Comparison of ENCODE assay signal across 1 cellular context in the genomic region with DNA sequence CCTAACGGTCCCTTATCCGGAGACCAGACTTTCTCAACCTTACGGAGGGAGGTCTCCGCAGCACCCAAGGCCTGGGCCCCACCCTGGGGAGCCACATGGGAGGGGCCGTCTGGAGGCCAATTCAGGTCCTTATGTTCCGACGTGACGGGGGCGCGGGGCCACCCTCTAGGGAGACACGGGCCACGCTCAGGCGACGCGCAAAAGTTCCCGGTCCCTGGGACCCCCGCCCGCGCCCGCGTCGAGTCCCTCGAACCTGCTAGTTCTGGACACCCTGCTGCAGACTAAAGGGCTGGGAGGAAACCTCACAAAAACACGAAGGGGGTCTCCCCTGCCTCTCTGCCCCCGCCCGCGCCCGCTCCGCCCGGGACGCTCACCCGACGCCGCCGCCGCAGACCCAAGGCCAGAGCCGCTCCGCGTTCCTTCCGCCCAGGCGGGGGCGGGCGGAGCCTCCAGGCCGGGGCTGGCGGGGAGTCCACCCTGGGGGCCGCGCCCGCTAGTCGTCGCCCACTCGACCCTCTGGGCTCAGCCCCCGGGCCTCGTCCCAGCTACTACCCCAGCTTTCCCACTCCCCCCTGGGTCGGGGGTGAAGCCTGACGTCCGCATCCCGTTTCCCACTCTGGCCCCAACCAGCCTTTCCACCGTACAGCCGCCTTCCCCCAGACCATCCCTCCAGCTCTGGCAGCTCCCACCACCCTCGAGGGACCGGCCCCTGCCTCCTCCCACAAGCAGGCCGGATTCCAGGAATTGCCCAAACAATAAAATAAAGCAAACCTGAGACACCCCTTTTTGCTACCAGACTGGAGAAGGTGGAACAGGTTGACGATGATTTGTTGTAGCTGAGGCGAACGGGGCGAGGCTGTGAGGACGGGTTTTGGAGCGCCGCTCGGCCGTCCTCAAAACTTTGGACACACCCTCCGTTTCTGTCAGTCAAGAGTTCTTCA.
A peak's percentile ranks its signal among the peaks of the same experiment; 100 is the strongest.
TF ChIP-seq lines count a peak whose summit lies in the region.

No MANE protein-coding gene starts in this region.

TF ChIP-seq in K562, 482 proteins besides CTCF, POLR2A, EP300 and RAD21 (continued from another document):
- TF ChIP-seq, protein P1, sequence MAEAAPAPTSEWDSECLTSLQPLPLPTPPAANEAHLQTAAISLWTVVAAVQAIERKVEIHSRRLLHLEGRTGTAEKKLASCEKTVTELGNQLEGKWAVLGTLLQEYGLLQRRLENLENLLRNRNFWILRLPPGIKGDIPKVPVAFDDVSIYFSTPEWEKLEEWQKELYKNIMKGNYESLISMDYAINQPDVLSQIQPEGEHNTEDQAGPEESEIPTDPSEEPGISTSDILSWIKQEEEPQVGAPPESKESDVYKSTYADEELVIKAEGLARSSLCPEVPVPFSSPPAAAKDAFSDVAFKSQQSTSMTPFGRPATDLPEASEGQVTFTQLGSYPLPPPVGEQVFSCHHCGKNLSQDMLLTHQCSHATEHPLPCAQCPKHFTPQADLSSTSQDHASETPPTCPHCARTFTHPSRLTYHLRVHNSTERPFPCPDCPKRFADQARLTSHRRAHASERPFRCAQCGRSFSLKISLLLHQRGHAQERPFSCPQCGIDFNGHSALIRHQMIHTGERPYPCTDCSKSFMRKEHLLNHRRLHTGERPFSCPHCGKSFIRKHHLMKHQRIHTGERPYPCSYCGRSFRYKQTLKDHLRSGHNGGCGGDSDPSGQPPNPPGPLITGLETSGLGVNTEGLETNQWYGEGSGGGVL (CRISPR knock-in tag; IDR thresholded peaks at IDR 0.05), result no peak
- TF ChIP-seq POLR2AphosphoS2 (IDR thresholded peaks at IDR 0.05; ENCODE audit: low read length), result 0 out of 2 replicates have a peak, but pooled peaks have one; percentile 19
- TF ChIP-seq, protein P2, sequence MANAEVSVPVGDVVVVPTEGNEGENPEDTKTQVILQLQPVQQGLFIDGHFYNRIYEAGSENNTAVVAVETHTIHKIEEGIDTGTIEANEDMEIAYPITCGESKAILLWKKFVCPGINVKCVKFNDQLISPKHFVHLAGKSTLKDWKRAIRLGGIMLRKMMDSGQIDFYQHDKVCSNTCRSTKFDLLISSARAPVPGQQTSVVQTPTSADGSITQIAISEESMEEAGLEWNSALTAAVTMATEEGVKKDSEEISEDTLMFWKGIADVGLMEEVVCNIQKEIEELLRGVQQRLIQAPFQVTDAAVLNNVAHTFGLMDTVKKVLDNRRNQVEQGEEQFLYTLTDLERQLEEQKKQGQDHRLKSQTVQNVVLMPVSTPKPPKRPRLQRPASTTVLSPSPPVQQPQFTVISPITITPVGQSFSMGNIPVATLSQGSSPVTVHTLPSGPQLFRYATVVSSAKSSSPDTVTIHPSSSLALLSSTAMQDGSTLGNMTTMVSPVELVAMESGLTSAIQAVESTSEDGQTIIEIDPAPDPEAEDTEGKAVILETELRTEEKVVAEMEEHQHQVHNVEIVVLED (CRISPR knock-in tag; IDR thresholded peaks at IDR 0.05), result peak; percentile 12; the same call in 1 of the 2 replicates
- TF ChIP-seq ZBTB1 (CRISPR knock-in tag; IDR thresholded peaks at IDR 0.05; ENCODE audit: borderline replicate concordance, low read depth), result 0 out of 2 replicates have a peak, but pooled peaks have one; percentile 64
- TF ChIP-seq ZNF12 (CRISPR knock-in tag; IDR thresholded peaks at IDR 0.05), result peak; percentile 53; the same call in 1 of the 2 replicates
- TF ChIP-seq CXXC5 (CRISPR knock-in tag; IDR thresholded peaks at IDR 0.05), result peak; percentile 62
- TF ChIP-seq, protein P3, sequence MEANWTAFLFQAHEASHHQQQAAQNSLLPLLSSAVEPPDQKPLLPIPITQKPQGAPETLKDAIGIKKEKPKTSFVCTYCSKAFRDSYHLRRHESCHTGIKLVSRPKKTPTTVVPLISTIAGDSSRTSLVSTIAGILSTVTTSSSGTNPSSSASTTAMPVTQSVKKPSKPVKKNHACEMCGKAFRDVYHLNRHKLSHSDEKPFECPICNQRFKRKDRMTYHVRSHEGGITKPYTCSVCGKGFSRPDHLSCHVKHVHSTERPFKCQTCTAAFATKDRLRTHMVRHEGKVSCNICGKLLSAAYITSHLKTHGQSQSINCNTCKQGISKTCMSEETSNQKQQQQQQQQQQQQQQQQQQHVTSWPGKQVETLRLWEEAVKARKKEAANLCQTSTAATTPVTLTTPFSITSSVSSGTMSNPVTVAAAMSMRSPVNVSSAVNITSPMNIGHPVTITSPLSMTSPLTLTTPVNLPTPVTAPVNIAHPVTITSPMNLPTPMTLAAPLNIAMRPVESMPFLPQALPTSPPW (CRISPR knock-in tag; IDR thresholded peaks at IDR 0.05), result 0 out of 2 replicates have a peak, but pooled peaks have one; percentile 60
- TF ChIP-seq THRAP3 (IDR thresholded peaks at IDR 0.05; ENCODE audit: borderline replicate concordance), result no peak
- 0 out of 2 replicates have a peak, but pooled peaks have one; percentile 43 for TF ChIP-seq ZNF76 (CRISPR knock-in tag; IDR thresholded peaks at IDR 0.05; ENCODE audit: borderline replicate concordance)
- no peak for TF ChIP-seq RFX1 (IDR thresholded peaks at IDR 0.05)
- TF ChIP-seq ILK (tag; IDR thresholded peaks at IDR 0.05; ENCODE audit: borderline replicate concordance, low read depth), result no peak
- TF ChIP-seq U2AF1 (optimal IDR thresholded peaks at IDR 0.05; ENCODE audit: low read depth, low read length), result no peak
- TF ChIP-seq CREB1 (IDR thresholded peaks at IDR 0.05), result no peak
- TF ChIP-seq CREB1 (CRISPR knock-in tag; IDR thresholded peaks at IDR 0.05), result peak; percentile 56; the same call in 1 of the 2 replicates
- TF ChIP-seq GABPB1 (CRISPR knock-in tag; IDR thresholded peaks at IDR 0.05), result peak; percentile 25; the same call in 1 of the 2 replicates
- 0 out of 2 replicates have a peak, but pooled peaks have one; percentile 39 for TF ChIP-seq ILF3 (IDR thresholded peaks at IDR 0.05; ENCODE audit: borderline replicate concordance)
- TF ChIP-seq MCM3 (IDR thresholded peaks at IDR 0.05), result no peak
- TF ChIP-seq ZNF507 (tag; conservative IDR thresholded peaks at IDR 0.05), result no peak
- no peak for TF ChIP-seq TEAD1 (CRISPR knock-in tag; IDR thresholded peaks at IDR 0.05)
- peak; percentile 54 to 57; a peak in 2 of 4 replicates for TF ChIP-seq SIN3A (IDR thresholded peaks at IDR 0.05; ENCODE audit: borderline replicate concordance in 2 of 2, control insufficient read depth in 1 of 2, low read depth in 2 of 2, low read length in 2 of 2)
- TF ChIP-seq, protein P4, sequence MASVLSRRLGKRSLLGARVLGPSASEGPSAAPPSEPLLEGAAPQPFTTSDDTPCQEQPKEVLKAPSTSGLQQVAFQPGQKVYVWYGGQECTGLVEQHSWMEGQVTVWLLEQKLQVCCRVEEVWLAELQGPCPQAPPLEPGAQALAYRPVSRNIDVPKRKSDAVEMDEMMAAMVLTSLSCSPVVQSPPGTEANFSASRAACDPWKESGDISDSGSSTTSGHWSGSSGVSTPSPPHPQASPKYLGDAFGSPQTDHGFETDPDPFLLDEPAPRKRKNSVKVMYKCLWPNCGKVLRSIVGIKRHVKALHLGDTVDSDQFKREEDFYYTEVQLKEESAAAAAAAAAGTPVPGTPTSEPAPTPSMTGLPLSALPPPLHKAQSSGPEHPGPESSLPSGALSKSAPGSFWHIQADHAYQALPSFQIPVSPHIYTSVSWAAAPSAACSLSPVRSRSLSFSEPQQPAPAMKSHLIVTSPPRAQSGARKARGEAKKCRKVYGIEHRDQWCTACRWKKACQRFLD (CRISPR knock-in tag; IDR thresholded peaks at IDR 0.05), result no peak
- TF ChIP-seq, protein P5, sequence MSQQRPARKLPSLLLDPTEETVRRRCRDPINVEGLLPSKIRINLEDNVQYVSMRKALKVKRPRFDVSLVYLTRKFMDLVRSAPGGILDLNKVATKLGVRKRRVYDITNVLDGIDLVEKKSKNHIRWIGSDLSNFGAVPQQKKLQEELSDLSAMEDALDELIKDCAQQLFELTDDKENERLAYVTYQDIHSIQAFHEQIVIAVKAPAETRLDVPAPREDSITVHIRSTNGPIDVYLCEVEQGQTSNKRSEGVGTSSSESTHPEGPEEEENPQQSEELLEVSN (IDR thresholded peaks at IDR 0.05; ENCODE audit: borderline replicate concordance in 1 of 2, extremely low read depth in 1 of 2, insufficient read depth in 1 of 2, insufficient read length in 1 of 2, low read depth in 1 of 2, low read length in 1 of 2, poor library complexity in 1 of 2, severe bottlenecking in 1 of 2), result peak; percentile 23 to 57
- peak; percentile 63 for TF ChIP-seq CCNT2 (IDR thresholded peaks at IDR 0.05; ENCODE audit: borderline replicate concordance, extremely low read depth, insufficient read length, low read depth, low read length)
- TF ChIP-seq BRD4 (IDR thresholded peaks at IDR 0.05), result peak; percentile 46; the same call in 1 of the 2 replicates
- TF ChIP-seq KDM2B (CRISPR knock-in tag; IDR thresholded peaks at IDR 0.05), result no peak
- TF ChIP-seq HMGN3 (IDR thresholded peaks at IDR 0.05; ENCODE audit: borderline replicate concordance, extremely low read depth, insufficient read length, low read depth, low read length), result peak; percentile 27
- TF ChIP-seq RB1 (IDR thresholded peaks at IDR 0.05; ENCODE audit: low read depth), result peak; percentile 60
- TF ChIP-seq ERF (CRISPR knock-in tag; IDR thresholded peaks at IDR 0.05), result peak; percentile 66
- peak; percentile 46; the same call in 1 of the 2 replicates for TF ChIP-seq KLF6 (CRISPR knock-in tag; IDR thresholded peaks at IDR 0.05; ENCODE audit: borderline replicate concordance)
- peak; percentile 82 for TF ChIP-seq SMAD4 (CRISPR knock-in tag; conservative IDR thresholded peaks at IDR 0.05)
- TF ChIP-seq EGR1 (conservative IDR thresholded peaks at IDR 0.05), result peak; percentile 90
- no peak for TF ChIP-seq ZNF3 (CRISPR knock-in tag; IDR thresholded peaks at IDR 0.05)
- peak; percentile 79 for TF ChIP-seq POLR2G (IDR thresholded peaks at IDR 0.05; ENCODE audit: low read depth, low read length)
- TF ChIP-seq, protein P6, sequence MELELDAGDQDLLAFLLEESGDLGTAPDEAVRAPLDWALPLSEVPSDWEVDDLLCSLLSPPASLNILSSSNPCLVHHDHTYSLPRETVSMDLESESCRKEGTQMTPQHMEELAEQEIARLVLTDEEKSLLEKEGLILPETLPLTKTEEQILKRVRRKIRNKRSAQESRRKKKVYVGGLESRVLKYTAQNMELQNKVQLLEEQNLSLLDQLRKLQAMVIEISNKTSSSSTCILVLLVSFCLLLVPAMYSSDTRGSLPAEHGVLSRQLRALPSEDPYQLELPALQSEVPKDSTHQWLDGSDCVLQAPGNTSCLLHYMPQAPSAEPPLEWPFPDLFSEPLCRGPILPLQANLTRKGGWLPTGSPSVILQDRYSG (tag; conservative IDR thresholded peaks at IDR 0.05; ENCODE audit: low read depth), result no peak
- peak; percentile 38; the same call in 1 of the 2 replicates for TF ChIP-seq POLR2H (tag; IDR thresholded peaks at IDR 0.05; ENCODE audit: low read depth)
- peak; percentile 41; the same call in 1 of the 2 replicates for TF ChIP-seq STAT5A (IDR thresholded peaks at IDR 0.05; ENCODE audit: borderline replicate concordance, low read length)
- peak; percentile 50; the same call in 1 of the 2 replicates for TF ChIP-seq DMBX1 (CRISPR knock-in tag; IDR thresholded peaks at IDR 0.05; ENCODE audit: borderline replicate concordance)
- TF ChIP-seq, protein P7, sequence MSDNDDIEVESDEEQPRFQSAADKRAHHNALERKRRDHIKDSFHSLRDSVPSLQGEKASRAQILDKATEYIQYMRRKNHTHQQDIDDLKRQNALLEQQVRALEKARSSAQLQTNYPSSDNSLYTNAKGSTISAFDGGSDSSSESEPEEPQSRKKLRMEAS (CRISPR knock-in tag; IDR thresholded peaks at IDR 0.05), result peak; percentile 61
- TF ChIP-seq MCM2 (IDR thresholded peaks at IDR 0.05; ENCODE audit: low read depth), result no peak
- 0 out of 2 replicates have a peak, but pooled peaks have one; percentile 31 for TF ChIP-seq ZBED1 (IDR thresholded peaks at IDR 0.05)
- TF ChIP-seq POLR2B (IDR thresholded peaks at IDR 0.05; ENCODE audit: low read depth, partially characterized antibody), result peak; percentile 42
- TF ChIP-seq RBBP5 (IDR thresholded peaks at IDR 0.05; ENCODE audit: borderline replicate concordance, insufficient read depth, low read length, poor library complexity, severe bottlenecking), result peak; percentile 78
TF ChIP-seq in K562: peak in this region for 76.
